18 cellular contexts compared by ENCODE assay signal in the genomic region with DNA sequence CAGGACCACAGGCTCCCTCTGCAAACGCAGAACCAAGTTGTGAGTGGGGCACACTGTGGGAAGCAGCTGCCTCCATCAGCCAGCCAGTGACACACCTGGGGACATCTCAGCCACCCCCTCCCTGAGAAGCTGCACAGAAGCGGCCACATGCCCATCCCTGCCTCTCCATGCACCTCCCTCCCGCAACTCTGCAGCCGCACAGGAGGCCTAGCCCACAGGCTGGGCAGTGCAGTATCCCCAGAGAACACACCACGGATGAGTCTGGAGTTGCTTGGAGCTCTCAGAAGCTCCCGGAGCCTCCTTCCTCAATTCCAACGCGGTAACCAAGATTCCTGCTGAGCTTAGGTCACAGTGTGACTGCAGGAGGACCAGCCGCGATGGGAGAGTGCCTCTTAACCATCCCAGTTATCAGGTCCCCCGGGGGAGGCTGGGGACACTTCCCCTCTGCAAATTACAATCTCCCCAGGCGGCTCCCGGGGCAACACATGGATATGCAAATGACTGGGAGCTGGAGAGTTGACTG. TPM values are rescaled to one million over a fixed set of nuclear protein-coding genes. Genes with fewer than 3 reads are reported as not detected.
DNase-seq lines count a peak whose midpoint lies in the region; ATAC-seq and TF ChIP-seq lines count a peak whose summit lies in the region.
"Had no signal": no experiment of that assay in that cellular context is flagged by ENCODE, and none has a peak within 500 bp of the region (broad histone marks: within the 10 kb centered on the region; RNA-seq: fewer than 3 reads in every experiment).

No MANE protein-coding gene starts in this region.

- H3K9me3 ChIP-seq in H9 (ENCODE audit: control insufficient read depth, low read depth, low read length) (no peaks in the 10 kb centered on the region), neuronal stem cell (replicated peaks in 1 of 2; ENCODE audit: control insufficient read depth in 2 of 2, insufficient read depth in 1 of 2, low read depth in 1 of 2, low read length in 2 of 2) (no peaks in the 10 kb centered on the region), OCI-LY7 (ENCODE audit: low read length) (no peaks in the 10 kb centered on the region)
- H3K9me3 ChIP-seq: gastroesophageal sphincter, psoas muscle, tibial artery had no signal

- H2BK5ac ChIP-seq in H9 (ENCODE audit: insufficient read length, low read length) (no peak overlapping the region), neuronal stem cell (ENCODE audit: low read length) (peak overlapping the region; percentile 56)

- H4K20me1 ChIP-seq in H9 (ENCODE audit: control insufficient read depth, insufficient read depth, insufficient read length) (no peaks in the 10 kb centered on the region), OCI-LY7 (ENCODE audit: insufficient read depth, low read length) (no peaks in the 10 kb centered on the region)

- no peaks in the 10 kb centered on the region for H3K9me3 Mint-ChIP-seq in H9

- H3K36me3 ChIP-seq in neuronal stem cell (replicated peaks in 1 of 2; ENCODE audit: control insufficient read depth in 2 of 2, insufficient read depth in 2 of 2, low read length in 2 of 2) (no peaks in the 10 kb centered on the region), OCI-LY7 (ENCODE audit: insufficient read depth, low read length) (no peaks in the 10 kb centered on the region)
- H3K36me3 ChIP-seq: cardiac muscle cell, gastroesophageal sphincter, tibial artery had no signal

- H2BK12ac ChIP-seq in H9 (ENCODE audit: insufficient read length, low read depth, low read length): no peak overlapping the region
- peak overlapping the region; percentile 48 for H2BK12ac ChIP-seq in neuronal stem cell (ENCODE audit: low read length)

- H3K79me1 ChIP-seq in H9 (ENCODE audit: insufficient read depth, low read depth, low read length, poor library complexity, severe bottlenecking) (no peaks in the 10 kb centered on the region), neuronal stem cell (ENCODE audit: low read depth, low read length) (no peaks in the 10 kb centered on the region)

- H2AFZ ChIP-seq in H9 (ENCODE audit: low read length) (no peak overlapping the region), neuronal stem cell (ENCODE audit: low read length) (no peak overlapping the region), OCI-LY7 (ENCODE audit: low read length) (no peak overlapping the region)

- no peak overlapping the region for H3K56ac ChIP-seq in H9 (ENCODE audit: insufficient read length, low read depth, low read length)

- intact Hi-C loops in OCI-LY7 (cut with micrococcal nuclease; ENCODE audit: unreplicated experiment): no loop called here

- H4K8ac ChIP-seq in H9 (replicated peaks; ENCODE audit: insufficient read length, low read depth, low read length) (no peak overlapping the region), neuronal stem cell (ENCODE audit: low read depth, low read length) (no peak overlapping the region)

- H3K23ac ChIP-seq in H9 (ENCODE audit: insufficient read length, low read depth, low read length): no peak overlapping the region
- peak overlapping the region; percentile 34 for H3K23ac ChIP-seq in neuronal stem cell (ENCODE audit: low read depth, low read length, poor library complexity)

- no TSS peak for BruUV-seq in OCI-LY7 (replicated peaks; lab: Mats Ljungman, UMichigan)

- no peak overlapping the region; the same call in 1 of the 2 replicates for H3K14ac ChIP-seq in H9 (ENCODE audit: insufficient read depth, low read length)
- H3K14ac ChIP-seq in neuronal stem cell (ENCODE audit: low read length): peak overlapping the region; percentile 4

- CTCF ChIA-PET in OCI-LY7 (lab: Charles Lee; ENCODE audit: unreplicated experiment): no interaction called here

- H3K4me1 ChIP-seq in H9 (ENCODE audit: insufficient read depth, low read length) (no peaks in the 10 kb centered on the region; the same call in 1 of the 2 replicates), neuronal stem cell (ENCODE audit: control insufficient read depth in 2 of 2, insufficient read depth in 1 of 2, low read depth in 1 of 2, low read length in 2 of 2) (peaks cover 0 to 9% of the 10 kb centered on the region in 2 donors), OCI-LY7 (ENCODE audit: insufficient read depth, low read length, poor library complexity, severe bottlenecking) (peaks cover 19% of the 10 kb centered on the region)
- H3K4me1 ChIP-seq: psoas muscle had no signal

- H3K79me2 ChIP-seq in H9 (ENCODE audit: insufficient read depth, low read length) (no peaks in the 10 kb centered on the region), OCI-LY7 (ENCODE audit: insufficient read depth, low read depth, low read length) (no peaks in the 10 kb centered on the region)

- peak overlapping the region in 1 of 2 experiments; percentile 78; a peak in 4 of 5 replicates for H3K4me3 Mint-ChIP-seq in H9

- H3K9me2 ChIP-seq in OCI-LY7 (ENCODE audit: insufficient read depth, low read length): no peaks in the 10 kb centered on the region

- no peak overlapping the region for H2BK120ac ChIP-seq in H9 (ENCODE audit: low read depth, low read length, poor library complexity, severe bottlenecking)
- H2BK120ac ChIP-seq in neuronal stem cell (ENCODE audit: low read depth, low read length): no peak overlapping the region

- H2BK15ac ChIP-seq in H9 (ENCODE audit: low read depth, low read length) (no peak overlapping the region), neuronal stem cell (ENCODE audit: low read length) (peak overlapping the region; percentile 6)

- H3K27ac ChIP-seq in H9 (ENCODE audit: insufficient read length, low read depth, low read length) (no peak overlapping the region), coronary artery (no peak overlapping the region), neuronal stem cell (replicated peaks; ENCODE audit: low read length) (no peak overlapping the region), OCI-LY7 (ENCODE audit: low read depth, low read length, poor library complexity, severe bottlenecking) (no peak overlapping the region)
- H3K27ac ChIP-seq: 22Rv1, cardiac muscle cell, gastroesophageal sphincter, psoas muscle, tibial artery had no signal

- no peak overlapping the region for H2BK20ac ChIP-seq in H9 (ENCODE audit: low read depth, low read length, poor library complexity, severe bottlenecking)

- no peak overlapping the region for H3K4ac ChIP-seq in H9 (ENCODE audit: low read depth, low read length)
- no peak overlapping the region for H3K4ac ChIP-seq in neuronal stem cell (ENCODE audit: low read length)

- H3K27me3 ChIP-seq in H9 (ENCODE audit: insufficient read depth, low read length) (peaks cover 70% of the 10 kb centered on the region), neuronal stem cell (ENCODE audit: control insufficient read depth in 3 of 3, insufficient read depth in 3 of 3, low read depth in 1 of 3, low read length in 3 of 3) (peaks cover 52 to 89% (median 81%) of the 10 kb centered on the region in 3 experiments)

- peaks cover 15% of the 10 kb centered on the region for H3K23me2 ChIP-seq in H9 (ENCODE audit: insufficient read length, low read depth, low read length, poor library complexity, severe bottlenecking)

- DNase-seq in DMS 273 (lab: John Stamatoyannopoulos, UW; ENCODE audit: unreplicated experiment) (peak; percentile 38), DMS 273 treated with DMSO at 0.1 percent for 48 hours (lab: John Stamatoyannopoulos, UW) (no peak), H9 (no peak), coronary artery (ENCODE audit: low spot score) (peak; percentile 45), neuronal stem cell (ENCODE audit: low spot score) (no peak), OCI-LY7 (ENCODE audit: low spot score) (no peak)
- DNase-seq in effector CD4-positive, alpha-beta T cell: no peak
- DNase-seq: activated T-cell treated with anti-CD3 and anti-CD28 coated beads for 4 hours, GDM1, NCI-H1436, NCI-H446 treated with DMSO at 0.1 percent for 48 hours had no signal

- no peak overlapping the region for H3T11ph ChIP-seq in H9 (ENCODE audit: low read length)

- no peak overlapping the region for H3K9ac ChIP-seq in H9 (ENCODE audit: extremely low read depth, insufficient read length, low read length)
- no peak overlapping the region for H3K9ac ChIP-seq in neuronal stem cell (ENCODE audit: low read depth, low read length, poor library complexity)

- H3K4me1 Mint-ChIP-seq in H9: peaks cover 24 to 40% of the 10 kb centered on the region in 2 experiments

- no peak overlapping the region for H3K27ac Mint-ChIP-seq in H9

- WGBS in H9 (ENCODE audit: extremely low coverage, insufficient read length, low lambda C conversion rate): no CpG with 5 or more reads among the region's 13 CpGs
- no CpG with 5 or more reads among the region's 13 CpGs for WGBS in neuronal stem cell (ENCODE audit: extremely low coverage in 2 of 2, insufficient read length in 2 of 2, insufficient replicate concordance in 1 of 2), 2 donors

- H3K18ac ChIP-seq in H9 (ENCODE audit: insufficient read length, low read depth, low read length) (no peak overlapping the region), neuronal stem cell (ENCODE audit: low read length) (peak overlapping the region; percentile 19)

- TF ChIP-seq CTCF in H9 (conservative IDR thresholded peaks at IDR 0.05): no peak
- no peak for TF ChIP-seq CTCF in coronary artery (IDR thresholded peaks at IDR 0.05)
- TF ChIP-seq CTCF in OCI-LY7 (conservative IDR thresholded peaks at IDR 0.05; ENCODE audit: low read length): no peak

- no peak for ATAC-seq in HG03460 (IDR thresholded peaks at IDR 0.05; ENCODE audit: unreplicated experiment)
- ATAC-seq: gastroesophageal sphincter, K562, psoas muscle had no signal

- H4K5ac ChIP-seq in H9 (ENCODE audit: insufficient read length, low read depth, low read length): no peak overlapping the region

- H2AK5ac ChIP-seq in H9 (ENCODE audit: insufficient read length, low read length) (no peak overlapping the region), neuronal stem cell (ENCODE audit: low read depth, low read length) (peak overlapping the region; percentile 0)

- POLR2A ChIA-PET in OCI-LY7 (lab: Charles Lee): interaction anchor here (0.6 kb wide), 2 partner anchors 81 to 259 kb away, joined by 3 to 4 read pairs; no protein-coding TSS in a partner anchor

- peaks cover 95% of the 10 kb centered on the region for H3K27me3 Mint-ChIP-seq in H9 (ENCODE audit: low read depth)

- H3K4me2 ChIP-seq in H9 (ENCODE audit: insufficient read depth, insufficient read length, low read length) (peak overlapping the region; percentile 22), neuronal stem cell (ENCODE audit: insufficient read depth, low read length, poor library complexity, severe bottlenecking) (no peak overlapping the region), OCI-LY7 (ENCODE audit: low read length) (no peak overlapping the region)

- H3K4me3 ChIP-seq in coronary artery: no peak overlapping the region
- H3K4me3 ChIP-seq in neuronal stem cell (ENCODE audit: low read length in 2 of 2): peak overlapping the region in 1 of 2 donors; percentile 53
- H3K4me3 ChIP-seq in OCI-LY7 (ENCODE audit: low read depth, low read length, poor library complexity, severe bottlenecking): no peak overlapping the region
- H3K4me3 ChIP-seq: cardiac muscle cell, K562, psoas muscle, tibial artery had no signal

- H4K91ac ChIP-seq in H9 (ENCODE audit: insufficient read length, low read depth, low read length): no peak overlapping the region
- H4K91ac ChIP-seq in neuronal stem cell (ENCODE audit: low read depth, low read length, poor library complexity): no peak overlapping the region

- no peaks in the 10 kb centered on the region; a peak in 1 of 7 replicates for H3K36me3 Mint-ChIP-seq in H9 (ENCODE audit: insufficient read depth in 1 of 3, low read depth in 3 of 3)

RNA-seq across cellular contexts. Expression of gene WNT3A, which starts 1.2 kb away (rescaled TPM):
- total RNA-seq in H9 (2021) (0.17 and 0.20 TPM in 2 replicates), OCI-LY7 (2022) (not detected in 2 replicates)
- polyA plus RNA-seq in neuronal stem cell (2013, experiment 1 of 2): 0.01 TPM
- polyA plus RNA-seq in neuronal stem cell (2013, experiment 2 of 2): 0.01 TPM
- not detected in 2 replicates for total RNA-seq in OCI-LY7 (2014; rRNA removed; shearing (Covaris generic))
- total RNA-seq: cardiac muscle cell, gastroesophageal sphincter, K562, psoas muscle had no signal
- polyA plus RNA-seq: cardiac muscle cell, K562, psoas muscle had no signal

RNA-seq across cellular contexts. Expression of gene WNT9A, which starts 57.8 kb away (rescaled TPM):
- total RNA-seq in H9 (2021) (0.66 and 0.77 TPM in 2 replicates), OCI-LY7 (2022) (not detected in 2 replicates)
- 0.61 TPM for polyA plus RNA-seq in neuronal stem cell (2013, experiment 1 of 2)
- 0.69 TPM for polyA plus RNA-seq in neuronal stem cell (2013, experiment 2 of 2)
- total RNA-seq in OCI-LY7 (2014; rRNA removed; shearing (Covaris generic)): not detected in 2 replicates
- polyA plus RNA-seq: cardiac muscle cell had no signal

Comparison
In these comparisons a context has a peak if more than half of its experiments do, and no peak if none do; other contexts are left out.
1. DNase-seq: peak in DMS 273 (single experiment) and coronary artery (single experiment); none in DMS 273 treated with DMSO at 0.1 percent for 48 hours (single experiment), H9 (single experiment), neuronal stem cell (single experiment), effector CD4-positive, alpha-beta T cell (single experiment) and OCI-LY7 (single experiment).